12 cellular contexts compared by ENCODE assay signal in genomic region chr16:4976079-4976478, GRCh38.
DNase-seq lines count a peak whose midpoint lies in the region; ATAC-seq and TF ChIP-seq lines count a peak whose summit lies in the region.
"Had no signal": no experiment of that assay in that cellular context is flagged by ENCODE, and none has a peak within 500 bp of the region (broad histone marks: within the 10 kb centered on the region; RNA-seq: fewer than 3 reads in every experiment).

No MANE protein-coding gene starts in this region.

- DNase-seq in AML-193 (lab: John Stamatoyannopoulos, UW) (peak; percentile 57 to 62), SIG-M5 (lab: John Stamatoyannopoulos, UW) (peak; percentile 60), brain microvascular endothelial cell (no peak), EL (no peak), NCI-H187 treated with DMSO at 0.1 percent for 48 hours (lab: John Stamatoyannopoulos, UW) (no peak), C1 segment of cervical spinal cord (lab: John Stamatoyannopoulos, UW) (no peak)
- DNase-seq: activated CD4-positive, alpha-beta T cell treated with anti-CD3 and anti-CD28 coated beads, Interleukin-2, amount 50 U/mL, for 1 hour; left cardiac atrium; NCI-H2081; upper lobe of left lung had no signal

- in situ Hi-C loops in brain microvascular endothelial cell (cut with HindIII; ENCODE audit: low pct_ligation_motif_present, low sequenced_read_pairs), result no loop called here

- no peak overlapping the region for H3K27ac ChIP-seq in brain microvascular endothelial cell
- H3K27ac ChIP-seq: upper lobe of left lung had no signal

- ATAC-seq in GM19438 (IDR thresholded peaks at IDR 0.05; ENCODE audit: low read depth, unreplicated experiment) (peak; percentile 81), HG03066 (IDR thresholded peaks at IDR 0.05; ENCODE audit: low read depth, unreplicated experiment) (peak; percentile 83)
- ATAC-seq: left cardiac atrium had no signal

- H3K36me3 ChIP-seq in brain microvascular endothelial cell (replicated peaks), result no peaks in the 10 kb centered on the region
- H3K36me3 ChIP-seq: upper lobe of left lung had no signal

- H3K27me3 ChIP-seq in brain microvascular endothelial cell (replicated peaks), result no peaks in the 10 kb centered on the region
- H3K27me3 ChIP-seq: upper lobe of left lung had no signal

- TF ChIP-seq CTCF in brain microvascular endothelial cell (IDR thresholded peaks at IDR 0.05; ENCODE audit: low read depth, low read length, missing control alignments), result no peak

- no peak overlapping the region for H3K4me3 ChIP-seq in brain microvascular endothelial cell (ENCODE audit: low read depth, low read length)
- H3K4me3 ChIP-seq: upper lobe of left lung had no signal

Comparison
In these comparisons a context has a peak if more than half of its experiments do, and no peak if none do; other contexts are left out.
1. DNase-seq: peak in AML-193 (2 of 2) and SIG-M5 (single experiment); none in brain microvascular endothelial cell (single experiment), EL (single experiment), NCI-H187 treated with DMSO at 0.1 percent for 48 hours (single experiment) and C1 segment of cervical spinal cord (0 of 14).